Comparison of ENCODE assay signal across 13 cellular contexts in genomic region chr18:22822024-22822423, GRCh38.
DNase-seq lines count a peak whose midpoint lies in the region; ATAC-seq and TF ChIP-seq lines count a peak whose summit lies in the region.
"Had no signal": no experiment of that assay in that cellular context is flagged by ENCODE, and none has a peak within 500 bp of the region (broad histone marks: within the 10 kb centered on the region; RNA-seq: fewer than 3 reads in every experiment).

No MANE protein-coding gene starts in this region.

- no peak for ATAC-seq in SK-N-SH treated with all-trans-retinoic acid at 6 μM for 48 hours
- ATAC-seq: activated naive CD8-positive, alpha-beta T cell treated with anti-CD3 and anti-CD28 coated beads, Interleukin-2, amount 50 U/mL, for 24 hours had no signal

- no peak for TF ChIP-seq EP300 in SK-N-SH (IDR thresholded peaks at IDR 0.05; ENCODE audit: borderline replicate concordance in 1 of 2, low read depth in 1 of 2, low read length in 1 of 2)

- no peak overlapping the region for H4K91ac ChIP-seq in trophoblast cell (ENCODE audit: low read depth, low read length)

- no peaks in the 10 kb centered on the region for H3K79me2 ChIP-seq in SK-N-SH (ENCODE audit: insufficient read depth)
- no peaks in the 10 kb centered on the region for H3K79me2 ChIP-seq in trophoblast cell (ENCODE audit: control insufficient read depth, insufficient read depth, low read length, poor library complexity)

- H3K23ac ChIP-seq in trophoblast cell (ENCODE audit: low read length): no peak overlapping the region

- TF ChIP-seq RAD21 in SK-N-SH (IDR thresholded peaks at IDR 0.05; ENCODE audit: low read length): no peak

- no peak overlapping the region for H4K8ac ChIP-seq in trophoblast cell (ENCODE audit: low read depth, low read length)

- no peak overlapping the region for H3K9ac ChIP-seq in SK-N-SH
- H3K9ac ChIP-seq in trophoblast cell (ENCODE audit: low read length): no peak overlapping the region

- H3K14ac ChIP-seq in trophoblast cell (ENCODE audit: low read length): no peak overlapping the region

- in situ Hi-C loops in SK-MEL-5 (cut with HindIII; ENCODE audit: low pct_unique_long_range_greater_than_20kb, low sequenced_read_pairs): no loop called here

- no peak overlapping the region for H2BK12ac ChIP-seq in trophoblast cell (ENCODE audit: low read length)

- CTCF ChIA-PET in SK-N-SH (lab: Yijun Ruan, JAX): interaction anchor here (1.0 to 2.3 kb wide), 5 partner anchors 8 to 557 kb away, joined by 3 to 10 read pairs (median 4); no protein-coding TSS in a partner anchor

- no peak overlapping the region for H3K18ac ChIP-seq in trophoblast cell (ENCODE audit: low read length)

- no peaks in the 10 kb centered on the region for H3K9me2 ChIP-seq in SK-N-SH

- 55% methylated on average over 3 of the region's 3 CpGs for whole genome bisulfite sequencing in SK-N-SH (ENCODE audit: low lambda C conversion rate)
- no CpG with 5 or more reads among the region's 3 CpGs for WGBS in trophoblast cell (ENCODE audit: extremely low coverage, insufficient coverage, insufficient read length)

- POLR2A ChIA-PET in SK-N-SH (lab: Yijun Ruan, JAX): no interaction called here

- no peak overlapping the region for H2BK120ac ChIP-seq in trophoblast cell (ENCODE audit: insufficient read depth, low read length, poor library complexity)

- H3F3A ChIP-seq in SK-N-SH (replicated peaks; ENCODE audit: insufficient read depth): no peaks in the 10 kb centered on the region

- H3K9me3 ChIP-seq in SK-N-SH (no peaks in the 10 kb centered on the region), BE2C (no peaks in the 10 kb centered on the region), trophoblast cell (ENCODE audit: insufficient read depth, low read depth, low read length) (no peaks in the 10 kb centered on the region)

- H4K20me1 ChIP-seq in SK-N-SH (ENCODE audit: insufficient read depth): no peaks in the 10 kb centered on the region

- H3K27me3 ChIP-seq in SK-N-SH (ENCODE audit: insufficient read depth): no peaks in the 10 kb centered on the region
- H3K27me3 ChIP-seq in BE2C: no peaks in the 10 kb centered on the region
- no peaks in the 10 kb centered on the region for H3K27me3 ChIP-seq in trophoblast cell (ENCODE audit: insufficient read depth, low read length)

- H2AK5ac ChIP-seq in trophoblast cell (ENCODE audit: low read length): no peak overlapping the region

- no peak overlapping the region for H2BK5ac ChIP-seq in trophoblast cell (ENCODE audit: low read depth, low read length, poor library complexity)

- no peak overlapping the region for H3K4ac ChIP-seq in trophoblast cell (ENCODE audit: low read depth, low read length)

- no peak for TF ChIP-seq CTCF in SK-N-SH (IDR thresholded peaks at IDR 0.05)
- no peak for TF ChIP-seq CTCF in BE2C (IDR thresholded peaks at IDR 0.05; ENCODE audit: low read depth, low read length)

- DNase-seq in SK-N-SH (no peak), SK-MEL-5 (ENCODE audit: low read depth, low spot score) (peak; percentile 7), iPS DF 19.7 (ENCODE audit: low read depth, low spot score) (peak; percentile 93), BE2C (no peak), ecto neural progenitor cell (ENCODE audit: low spot score) (no peak), trophoblast cell (no peak)
- no peak for DNase-seq in stimulated activated CD4-positive, alpha-beta T cell treated with anti-CD3 and anti-CD28 coated beads, Interleukin-15, amount 100 ng/mL, for 24 hours
- DNase-seq: 8988T; activated B cell treated with CpG ODN at 0.5 μM for 24 hours; activated naive CD8-positive, alpha-beta T cell treated with anti-CD3 and anti-CD28 coated beads, Interleukin-2, amount 50 U/mL, for 24 hours; naive B cell; stimulated activated CD4-positive, alpha-beta T cell treated with anti-CD3 and anti-CD28 coated beads, Interleukin-4, amount 100 ng/mL, for 1 hour had no signal

- H3K27ac ChIP-seq in SK-N-SH (ENCODE audit: low read depth in 2 of 2, low read length in 1 of 2) (no peak overlapping the region), trophoblast cell (ENCODE audit: low read depth, low read length) (no peak overlapping the region)

- H3K36me3 ChIP-seq in SK-N-SH (replicated peaks in 1 of 2; ENCODE audit: control insufficient read depth in 1 of 2, insufficient read depth in 2 of 2, low read length in 1 of 2) (no peaks in the 10 kb centered on the region), BE2C (no peaks in the 10 kb centered on the region), trophoblast cell (ENCODE audit: control insufficient read depth in 1 of 2, insufficient read depth in 2 of 2, low read length in 2 of 2) (no peaks in the 10 kb centered on the region)

- H3K4me3 ChIP-seq in SK-N-SH (ENCODE audit: low read depth in 2 of 2, low read length in 1 of 2): no peak overlapping the region
- H3K4me3 ChIP-seq in BE2C (ENCODE audit: low read depth, low read length): no peak overlapping the region
- no peak overlapping the region for H3K4me3 ChIP-seq in trophoblast cell (ENCODE audit: low read depth, low read length)

- H3K4me2 ChIP-seq in SK-N-SH (no peak overlapping the region), trophoblast cell (ENCODE audit: low read length) (no peak overlapping the region)

- no peak overlapping the region for H4K12ac ChIP-seq in trophoblast cell (ENCODE audit: low read depth, low read length)

- H3K79me1 ChIP-seq in trophoblast cell (ENCODE audit: low read length): no peaks in the 10 kb centered on the region

- H2AFZ ChIP-seq in SK-N-SH (ENCODE audit: low read depth): 0 out of 2 replicates have a peak overlapping the region, but pooled peaks have one; percentile 17
- H2AFZ ChIP-seq in trophoblast cell (ENCODE audit: insufficient read depth, low read length, poor library complexity): no peak overlapping the region

- peaks cover 0 to 7% of the 10 kb centered on the region in 2 experiments; a peak in 2 of 4 replicates for H3K4me1 ChIP-seq in SK-N-SH (ENCODE audit: control insufficient read depth in 1 of 2, insufficient read depth in 2 of 2, low read depth in 1 of 2, low read length in 1 of 2)
- H3K4me1 ChIP-seq in BE2C: peaks cover 2% of the 10 kb centered on the region; the same call in 1 of the 2 replicates
- no peaks in the 10 kb centered on the region for H3K4me1 ChIP-seq in trophoblast cell (ENCODE audit: control insufficient read depth in 1 of 2, insufficient read depth in 2 of 2, low read length in 2 of 2)

TF ChIP-seq in SK-N-SH, 30 proteins besides CTCF, POLR2A, EP300 and RAD21 (continues in another document):
- no peak for TF ChIP-seq CHD2 (IDR thresholded peaks at IDR 0.05; ENCODE audit: low read length, partially characterized antibody)
- no peak for TF ChIP-seq GABPA (IDR thresholded peaks at IDR 0.05; ENCODE audit: low read depth)
- TF ChIP-seq ZBTB33 (IDR thresholded peaks at IDR 0.05; ENCODE audit: borderline replicate concordance, low read depth): no peak
- TF ChIP-seq SMC3 (IDR thresholded peaks at IDR 0.05; ENCODE audit: low read depth, low read length): no peak
- TF ChIP-seq EZH2phosphoT487 (IDR thresholded peaks at IDR 0.05; ENCODE audit: borderline replicate concordance, low read depth): no peak
- TF ChIP-seq NFIC (IDR thresholded peaks at IDR 0.05; ENCODE audit: borderline replicate concordance): no peak
- TF ChIP-seq MXI1 (IDR thresholded peaks at IDR 0.05; ENCODE audit: low read depth, low read length): no peak
- TF ChIP-seq TCF12 (IDR thresholded peaks at IDR 0.05): no peak
- no peak for TF ChIP-seq FOSL2 (IDR thresholded peaks at IDR 0.05; ENCODE audit: borderline replicate concordance, low read depth)

TF ChIP-seq in SK-N-SH treated with all-trans-retinoic acid at 6 μM for 48 hours, 23 proteins besides CTCF, POLR2A, EP300 and RAD21:
- TF ChIP-seq OSR1 (CRISPR knock-in tag; IDR thresholded peaks at IDR 0.05) (no peak), TCF4 (CRISPR knock-in tag; IDR thresholded peaks at IDR 0.05; ENCODE audit: borderline replicate concordance) (no peak)
- TF ChIP-seq, protein P1, sequence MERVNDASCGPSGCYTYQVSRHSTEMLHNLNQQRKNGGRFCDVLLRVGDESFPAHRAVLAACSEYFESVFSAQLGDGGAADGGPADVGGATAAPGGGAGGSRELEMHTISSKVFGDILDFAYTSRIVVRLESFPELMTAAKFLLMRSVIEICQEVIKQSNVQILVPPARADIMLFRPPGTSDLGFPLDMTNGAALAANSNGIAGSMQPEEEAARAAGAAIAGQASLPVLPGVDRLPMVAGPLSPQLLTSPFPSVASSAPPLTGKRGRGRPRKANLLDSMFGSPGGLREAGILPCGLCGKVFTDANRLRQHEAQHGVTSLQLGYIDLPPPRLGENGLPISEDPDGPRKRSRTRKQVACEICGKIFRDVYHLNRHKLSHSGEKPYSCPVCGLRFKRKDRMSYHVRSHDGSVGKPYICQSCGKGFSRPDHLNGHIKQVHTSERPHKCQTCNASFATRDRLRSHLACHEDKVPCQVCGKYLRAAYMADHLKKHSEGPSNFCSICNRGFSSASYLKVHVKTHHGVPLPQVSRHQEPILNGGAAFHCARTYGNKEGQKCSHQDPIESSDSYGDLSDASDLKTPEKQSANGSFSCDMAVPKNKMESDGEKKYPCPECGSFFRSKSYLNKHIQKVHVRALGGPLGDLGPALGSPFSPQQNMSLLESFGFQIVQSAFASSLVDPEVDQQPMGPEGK (CRISPR knock-in tag; IDR thresholded peaks at IDR 0.05; ENCODE audit: borderline replicate concordance): no peak

Comparison
In these comparisons a context has a peak if more than half of its experiments do, and no peak if none do; other contexts are left out.
1. DNase-seq: peak in SK-MEL-5 (single experiment) and iPS DF 19.7 (single experiment); none in SK-N-SH (single experiment), stimulated activated CD4-positive, alpha-beta T cell treated with anti-CD3 and anti-CD28 coated beads, Interleukin-15, amount 100 ng/mL, for 24 hours (single experiment), BE2C (single experiment), ecto neural progenitor cell (single experiment) and trophoblast cell (0 of 2).